1 cellular context compared by ENCODE assay signal in genomic region chr17:38351412-38352222, GRCh38.
TF ChIP-seq lines count a peak whose summit lies in the region.

Gene SOCS7, plus strand, starts transcription at chr17:38351844. Its CDS starts 209 bp downstream, at chr17:38352053.

TF ChIP-seq in HEK293, 187 proteins besides CTCF, POLR2A, EP300 and RAD21 (continued from another document and continues in another):
- TF ChIP-seq PATZ1 (tag by site-specific recombination; IDR thresholded peaks at IDR 0.05) (peak; percentile 51), ZNF488 (tag by site-specific recombination; IDR thresholded peaks at IDR 0.05) (no peak), ZSCAN30 (tag by site-specific recombination; IDR thresholded peaks at IDR 0.05) (peak; percentile 40; the same call in 1 of the 2 replicates), ZNF391 (tag by site-specific recombination; IDR thresholded peaks at IDR 0.05; ENCODE audit: borderline replicate concordance, low read depth) (0 out of 2 replicates have a peak, but pooled peaks have one; percentile 69), ZNF776 (tag by site-specific recombination; IDR thresholded peaks at IDR 0.05; ENCODE audit: borderline replicate concordance) (no peak), TCF7L2 (IDR thresholded peaks at IDR 0.05; ENCODE audit: borderline replicate concordance, low read depth, low read length) (no peak), SP2 (tag by site-specific recombination; IDR thresholded peaks at IDR 0.05) (peak; percentile 78), SP3 (tag by site-specific recombination; IDR thresholded peaks at IDR 0.05) (peak; percentile 60), ZNF24 (tag by site-specific recombination; IDR thresholded peaks at IDR 0.05) (no peak), ZBTB17 (tag by site-specific recombination; IDR thresholded peaks at IDR 0.05) (peak; percentile 84), ZNF362 (tag by site-specific recombination; IDR thresholded peaks at IDR 0.05) (no peak), KLF7 (tag by site-specific recombination; IDR thresholded peaks at IDR 0.05; ENCODE audit: borderline replicate concordance) (no peak), KLF10 (tag by site-specific recombination; IDR thresholded peaks at IDR 0.05) (peak; percentile 52; the same call in 1 of the 2 replicates), ZBTB21 (tag by site-specific recombination; IDR thresholded peaks at IDR 0.05) (no peak), ZNF580 (tag by site-specific recombination; IDR thresholded peaks at IDR 0.05) (peak; percentile 82), ZNF544 (tag by site-specific recombination; IDR thresholded peaks at IDR 0.05) (no peak), OSR2 (tag by site-specific recombination; IDR thresholded peaks at IDR 0.05) (no peak), ZNF664 (tag by site-specific recombination; IDR thresholded peaks at IDR 0.05) (no peak), GLIS1 (tag by site-specific recombination; IDR thresholded peaks at IDR 0.05) (peak; percentile 43; the same call in 1 of the 2 replicates), ZNF423 (tag by site-specific recombination; IDR thresholded peaks at IDR 0.05) (peak; percentile 44; the same call in 1 of the 2 replicates), ZNF843 (tag by site-specific recombination; IDR thresholded peaks at IDR 0.05) (no peak; the same call in 1 of the 2 replicates), SCRT1 (tag by site-specific recombination; IDR thresholded peaks at IDR 0.05; ENCODE audit: borderline replicate concordance) (no peak), ZNF335 (tag by site-specific recombination; conservative IDR thresholded peaks at IDR 0.05) (peak; percentile 36; the same call in 1 of the 2 replicates), PRDM10 (tag by site-specific recombination; IDR thresholded peaks at IDR 0.05) (peak; percentile 86), ZNF660 (tag by site-specific recombination; IDR thresholded peaks at IDR 0.05) (peak; percentile 66; the same call in 1 of the 2 replicates), EGR2 (tag by site-specific recombination; IDR thresholded peaks at IDR 0.05; ENCODE audit: low read depth) (no peak), ZBTB20 (tag by site-specific recombination; IDR thresholded peaks at IDR 0.05) (peak; percentile 36; the same call in 1 of the 2 replicates), ELK4 (IDR thresholded peaks at IDR 0.05; ENCODE audit: borderline replicate concordance, low read depth, low read length) (no peak), INSM2 (tag by site-specific recombination; IDR thresholded peaks at IDR 0.05) (peak; percentile 54; the same call in 1 of the 2 replicates), ZNF561 (tag by site-specific recombination; IDR thresholded peaks at IDR 0.05; ENCODE audit: borderline replicate concordance) (peak; percentile 52; the same call in 1 of the 2 replicates), SETDB1 (IDR thresholded peaks at IDR 0.05; ENCODE audit: insufficient read length, low read length) (no peak), ZNF174 (tag by site-specific recombination; IDR thresholded peaks at IDR 0.05) (no peak), KLF1 (tag by site-specific recombination; IDR thresholded peaks at IDR 0.05) (peak; percentile 30; the same call in 1 of the 2 replicates), GLI4 (tag by site-specific recombination; IDR thresholded peaks at IDR 0.05) (peak; percentile 86; the same call in 1 of the 2 replicates), ZNF518A (tag by site-specific recombination; conservative IDR thresholded peaks at IDR 0.05; ENCODE audit: low read depth) (peak; percentile 50; the same call in 1 of the 2 replicates), ZNF433 (tag by site-specific recombination; IDR thresholded peaks at IDR 0.05; ENCODE audit: low read depth) (no peak), ZNF26 (tag by site-specific recombination; IDR thresholded peaks at IDR 0.05) (no peak), ZNF777 (tag by site-specific recombination; IDR thresholded peaks at IDR 0.05; ENCODE audit: borderline replicate concordance) (no peak), IKZF3 (tag by site-specific recombination; IDR thresholded peaks at IDR 0.05) (peak; percentile 54), ZXDB (tag by site-specific recombination; IDR thresholded peaks at IDR 0.05) (no peak), YY1 (tag by site-specific recombination; IDR thresholded peaks at IDR 0.05) (no peak), ZFHX2 (tag by site-specific recombination; conservative IDR thresholded peaks at IDR 0.05) (no peak)
